ENCODE assay signal across 11 cellular contexts in genomic region chr10:14200645-14201534, GRCh38.
DNase-seq lines count a peak whose midpoint lies in the region; ATAC-seq, FAIRE-seq and TF ChIP-seq lines count a peak whose summit lies in the region.
"Had no signal": no experiment of that assay in that cellular context is flagged by ENCODE, and none has a peak within 500 bp of the region (broad histone marks: within the 10 kb centered on the region; RNA-seq: fewer than 3 reads in every experiment).

No MANE protein-coding gene starts in this region.

- ATAC-seq in GM19397 (IDR thresholded peaks at IDR 0.05; ENCODE audit: unreplicated experiment): no peak
- ATAC-seq: activated T-cell treated with anti-CD3 and anti-CD28 coated beads, Interleukin-2, amount 50 U/mL, for 72 hours; psoas muscle had no signal

- H3K36me3 ChIP-seq in WERI-Rb-1: no peaks in the 10 kb centered on the region

- H3K27me3 ChIP-seq in WERI-Rb-1 (ENCODE audit: insufficient read depth, low read depth, severe bottlenecking): no peaks in the 10 kb centered on the region

- in situ Hi-C loops in GM13977 (cut with MboI; ENCODE audit: low pct_unique_long_range_greater_than_20kb, low sequenced_read_pairs, unreplicated experiment): no loop called here

- H3K27ac ChIP-seq in WERI-Rb-1: no peak overlapping the region
- H3K27ac ChIP-seq: psoas muscle had no signal

- H3K4me3 ChIP-seq in WERI-Rb-1 (ENCODE audit: low read depth, low read length): no peak overlapping the region
- H3K4me3 ChIP-seq: psoas muscle had no signal

- TF ChIP-seq CTCF in GM13977 (IDR thresholded peaks at IDR 0.05; ENCODE audit: extremely low read depth, insufficient read depth, missing control alignments) (peak; percentile 30), WERI-Rb-1 (IDR thresholded peaks at IDR 0.05; ENCODE audit: low read depth, low read length) (peak; percentile 57)

- no peak for FAIRE-seq in RCC 7860 (lab: Jason Lieb, UNC)

- DNase-seq in COLO668 (lab: John Stamatoyannopoulos, UW; ENCODE audit: unreplicated experiment) (peak; percentile 8), GM13977 (ENCODE audit: low spot score) (no peak), WERI-Rb-1 (peak; percentile 28), kidney tubule cell (ENCODE audit: low spot score) (peak; percentile 20), retina (no peak), RCC 7860 (ENCODE audit: low spot score) (no peak), NCI-H1930 (lab: John Stamatoyannopoulos, UW) (no peak)
- DNase-seq: NK-92 treated with Interleukin-12 subunit alpha and Interleukin-12 subunit beta, amount 100 ng/mL, for 24 hours had no signal

- H3K9me3 ChIP-seq in WERI-Rb-1 (ENCODE audit: severe bottlenecking): no peaks in the 10 kb centered on the region
- H3K9me3 ChIP-seq: psoas muscle had no signal

Comparison
In these comparisons a context has a peak if more than half of its experiments do, and no peak if none do; other contexts are left out.
1. DNase-seq: peak in COLO668 (single experiment), WERI-Rb-1 (single experiment) and kidney tubule cell (single experiment); none in GM13977 (single experiment), retina (single experiment), RCC 7860 (single experiment) and NCI-H1930 (0 of 2).